7 cellular contexts compared by ENCODE assay signal in the genomic region with DNA sequence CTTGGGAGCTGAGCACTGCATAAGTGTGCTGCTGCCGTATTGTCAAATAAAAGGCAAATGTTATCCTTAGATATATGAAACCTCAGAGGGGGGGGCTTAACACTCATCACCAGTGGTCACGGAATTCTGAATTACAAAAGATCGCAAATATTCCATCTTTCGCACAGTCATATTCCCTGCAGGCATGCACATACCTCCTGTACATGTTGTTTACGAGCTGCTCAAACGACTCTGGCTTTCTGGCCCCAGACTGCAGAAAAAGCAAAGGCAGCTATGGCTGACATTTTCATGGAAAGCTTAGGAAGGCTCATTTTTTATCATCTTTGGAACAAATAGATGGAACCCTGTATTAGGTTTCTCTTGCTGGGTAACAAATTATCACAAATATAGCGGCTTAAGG.
A peak's percentile ranks its signal among the peaks of the same experiment; 100 is the strongest.
DNase-seq lines count a peak whose midpoint lies in the region; ATAC-seq, FAIRE-seq and TF ChIP-seq lines count a peak whose summit lies in the region.
"Not testable (repeated sequence)": the region's sequence is repeated elsewhere in the genome, so short reads cannot be mapped to it uniquely, and the experiment has no call there.

No MANE protein-coding gene starts in this region.

- intact Hi-C loops in PC-3 (cut with micrococcal nuclease), result not testable (repeated sequence)

- not testable (repeated sequence) for H3K27me3 ChIP-seq in BLaER1; PC-3 (ENCODE audit: low read length); RWPE2 (ENCODE audit: insufficient read depth, poor library complexity, severe bottlenecking); bronchial epithelial cell (ENCODE audit: control insufficient read depth, insufficient read depth, low read length); foreskin keratinocyte

- TF ChIP-seq CTCF in HFFc6 (IDR thresholded peaks at IDR 0.05); PC-3 (conservative IDR thresholded peaks at IDR 0.05; ENCODE audit: low read depth, low read length); RWPE2 (IDR thresholded peaks at IDR 0.05; ENCODE audit: poor library complexity, severe bottlenecking); bronchial epithelial cell (IDR thresholded peaks at IDR 0.05; ENCODE audit: insufficient read depth, low read length, severe bottlenecking); foreskin keratinocyte (conservative IDR thresholded peaks at IDR 0.05): not testable (repeated sequence)

- peak overlapping the region; percentile 49; the same call in 1 of the 2 replicates for H3K27ac ChIP-seq in BLaER1
- H3K27ac ChIP-seq in PC-3 (ENCODE audit: low read length); RWPE2 (ENCODE audit: poor library complexity, severe bottlenecking); foreskin keratinocyte: not testable (repeated sequence)

- FAIRE-seq in bronchial epithelial cell (lab: Jason Lieb, UNC), result not testable (repeated sequence)

- H3K4me1 Mint-ChIP-seq in HFFc6 (ENCODE audit: low read depth), result not testable (repeated sequence)

- not testable (repeated sequence) for H3K36me3 Mint-ChIP-seq in HFFc6 (ENCODE audit: low read depth)

- ATAC-seq in PC-3 (peak; percentile 86), RWPE2 (ENCODE audit: low read depth) (peak; percentile 86), foreskin keratinocyte (peak; percentile 64)

- not testable (repeated sequence) for H3F3A ChIP-seq in PC-3 (ENCODE audit: low read length, unreplicated experiment)

- H3K9me3 ChIP-seq in BLaER1; PC-3 (ENCODE audit: low read length); RWPE2 (ENCODE audit: severe bottlenecking): not testable (repeated sequence)

- not testable (repeated sequence) for H3K36me3 ChIP-seq in BLaER1; PC-3 (ENCODE audit: low read depth, low read length); RWPE2 (ENCODE audit: low read depth); bronchial epithelial cell (ENCODE audit: control insufficient read depth, insufficient read depth, low read length)

- POLR2A ChIA-PET in PC-3 (lab: Charles Lee; ENCODE audit: unreplicated experiment), result not testable (repeated sequence)

- not testable (repeated sequence) for H3K79me2 ChIP-seq in PC-3 (ENCODE audit: low read length)

- not testable (repeated sequence) for H3K9ac ChIP-seq in BLaER1; PC-3 (ENCODE audit: low read length)

- not testable (repeated sequence) for H4K20me1 ChIP-seq in BLaER1; PC-3 (ENCODE audit: low read length)

- DNase-seq in EL, result peak; percentile 31
- DNase-seq in HFFc6, result peak; percentile 67
- DNase-seq in PC-3, result peak; percentile 56
- DNase-seq in RWPE2 (ENCODE audit: low spot score), result not testable (repeated sequence)
- DNase-seq in bronchial epithelial cell (ENCODE audit: low read depth), result peak; percentile 1
- DNase-seq in foreskin keratinocyte, result peak in 1 of 2 donors; percentile 12

- H3K4me3 ChIP-seq in BLaER1; PC-3 (ENCODE audit: low read length); RWPE2 (ENCODE audit: severe bottlenecking); bronchial epithelial cell (ENCODE audit: low read depth, low read length): not testable (repeated sequence)

- not testable (repeated sequence) for H3K9me3 Mint-ChIP-seq in HFFc6

- not testable (repeated sequence) for H2AFZ ChIP-seq in PC-3 (ENCODE audit: low read length)

- CTCF ChIA-PET in PC-3 (lab: Charles Lee), result not testable (repeated sequence)

- not testable (repeated sequence) for H3K9me2 ChIP-seq in PC-3 (replicated peaks; ENCODE audit: low read length)

- H3K27ac Mint-ChIP-seq in HFFc6, result peak overlapping the region; percentile 65

- H3K4me1 ChIP-seq in BLaER1, result peaks cover 14% of the 10 kb centered on the region
- H3K4me1 ChIP-seq in PC-3 (ENCODE audit: insufficient read depth, low read length); RWPE2 (ENCODE audit: insufficient read depth, poor library complexity, severe bottlenecking); foreskin keratinocyte: not testable (repeated sequence)

- peak overlapping the region; percentile 24; the same call in 1 of the 2 replicates for H3K4me2 ChIP-seq in BLaER1
- H3K4me2 ChIP-seq in PC-3 (ENCODE audit: low read length), result not testable (repeated sequence)

- not testable (repeated sequence) for H3K27me3 Mint-ChIP-seq in HFFc6 (ENCODE audit: insufficient read depth)

- 0 out of 2 replicates have a peak overlapping the region, but pooled peaks have one; percentile 15 for H3K4me3 Mint-ChIP-seq in HFFc6

- BruUV-seq in PC-3 (replicated peaks; lab: Mats Ljungman, UMichigan), result not testable (repeated sequence)
